Comparison of ENCODE assay signal across 8 cellular contexts in the genomic region with DNA sequence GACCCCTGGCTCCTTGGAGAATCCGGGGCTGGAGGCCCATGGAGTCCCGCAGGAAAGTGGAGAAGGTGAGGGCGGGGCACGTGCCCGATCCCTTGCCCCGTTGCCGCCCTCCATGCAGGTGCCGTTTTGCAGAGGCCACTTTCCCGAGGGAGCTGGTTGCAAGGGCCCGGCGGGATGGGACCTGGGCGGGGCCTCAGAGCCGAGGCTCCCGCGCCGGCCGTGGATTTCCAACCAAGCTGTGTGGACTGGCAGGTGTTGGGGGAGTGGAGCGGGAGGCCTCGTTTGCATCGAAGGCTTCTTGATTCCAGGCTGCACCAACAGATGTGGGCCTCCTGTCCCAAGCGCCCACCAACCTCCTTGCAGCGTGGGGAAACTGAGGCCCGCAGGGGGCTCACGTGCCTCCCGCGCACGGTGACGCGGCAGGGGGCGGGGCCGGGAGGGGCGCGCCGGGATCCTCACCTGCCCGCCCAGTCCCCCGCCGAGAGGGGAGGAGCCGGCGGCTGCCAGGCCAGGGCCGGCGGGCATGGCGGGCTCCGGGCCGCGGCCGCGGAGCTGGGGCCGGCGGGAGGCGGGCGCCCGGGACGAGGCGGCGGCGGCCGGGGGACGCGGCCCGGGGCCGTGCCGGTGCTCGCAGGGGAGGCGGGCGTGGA. TPM values are rescaled to one million over a fixed set of nuclear protein-coding genes. Genes with fewer than 3 reads are reported as not detected.
DNase-seq lines count a peak whose midpoint lies in the region; ATAC-seq and TF ChIP-seq lines count a peak whose summit lies in the region.

No MANE protein-coding gene starts in this region.

- H3K36me3 Mint-ChIP-seq in nephron progenitor cell (ENCODE audit: low read depth), result peaks cover 18% of the 10 kb centered on the region

- H3K27ac Mint-ChIP-seq in nephron progenitor cell, result no peak overlapping the region

- no peak for ATAC-seq in HG03342 (IDR thresholded peaks at IDR 0.05; ENCODE audit: unreplicated experiment)

- H3K4me1 Mint-ChIP-seq in nephron progenitor cell, result peaks cover 29% of the 10 kb centered on the region

- H3K4me3 Mint-ChIP-seq in nephron progenitor cell, result peak overlapping the region; percentile 79

- peak overlapping the region; percentile 48 for H3K4me3 ChIP-seq in epithelial cell of esophagus (ENCODE audit: low read length)

- H3K9me3 Mint-ChIP-seq in nephron progenitor cell, result peaks cover 18% of the 10 kb centered on the region

- DNase-seq in stimulated activated CD4-positive, alpha-beta T cell treated with anti-CD3 and anti-CD28 coated beads, Interleukin-4, amount 100 ng/mL, for 1 hour, result peak; percentile 38
- no peak for DNase-seq in stimulated activated CD4-positive, alpha-beta T cell treated with anti-CD3 and anti-CD28 coated beads, Interleukin-2, amount 100 ng/mL, for 48 hours
- DNase-seq in SK-N-DZ (ENCODE audit: low spot score) (peak; percentile 42), epithelial cell of esophagus (ENCODE audit: low read depth) (peak; percentile 50), nephron progenitor cell (peak; percentile 64), KG1 (lab: John Stamatoyannopoulos, UW) (no peak)
- DNase-seq in central memory CD4-positive, alpha-beta T cell, result no peak

- TF ChIP-seq CTCF in epithelial cell of esophagus (IDR thresholded peaks at IDR 0.05; ENCODE audit: insufficient read depth, low read depth, low read length, missing control alignments) (no peak), nephron progenitor cell (IDR thresholded peaks at IDR 0.05) (no peak)

- H3K27me3 Mint-ChIP-seq in nephron progenitor cell (ENCODE audit: low read depth, poor library complexity), result peaks cover 2% of the 10 kb centered on the region

RNA-seq across cellular contexts. Expression of a gene that starts 24.9 kb away (rescaled TPM):
- 13.8 and 27.4 TPM in 2 replicates for polyA plus RNA-seq in SK-N-DZ (2014; cell fraction: cytosol; rRNA removed)
- 99.4 and 107 TPM in 2 replicates for polyA plus RNA-seq in SK-N-DZ (2014; cell fraction: nucleus; rRNA removed)

RNA-seq across cellular contexts. Expression of a gene that starts 25.8 kb away (rescaled TPM):
- 101 and 103 TPM in 2 replicates for polyA plus RNA-seq in SK-N-DZ (2014; cell fraction: cytosol; rRNA removed)
- polyA plus RNA-seq in SK-N-DZ (2014; cell fraction: nucleus; rRNA removed), result 125 and 189 TPM in 2 replicates

Comparison
In these comparisons a context has a peak if more than half of its experiments do, and no peak if none do; other contexts are left out.
1. DNase-seq: peak in stimulated activated CD4-positive, alpha-beta T cell treated with anti-CD3 and anti-CD28 coated beads, Interleukin-4, amount 100 ng/mL, for 1 hour (single experiment), SK-N-DZ (single experiment), epithelial cell of esophagus (single experiment) and nephron progenitor cell (single experiment); none in stimulated activated CD4-positive, alpha-beta T cell treated with anti-CD3 and anti-CD28 coated beads, Interleukin-2, amount 100 ng/mL, for 48 hours (0 of 2), KG1 (single experiment) and central memory CD4-positive, alpha-beta T cell (single experiment).